Comparison of ENCODE assay signal across 1 cellular context in genomic region chr9:129111762-129112151, GRCh38.
TF ChIP-seq lines count a peak whose summit lies in the region.

No MANE protein-coding gene starts in this region.

TF ChIP-seq in HepG2, 621 proteins besides CTCF, POLR2A, EP300 and RAD21 (continues in another document):
- TF ChIP-seq FOXA3 (CRISPR knock-in tag; IDR thresholded peaks at IDR 0.05) = 0 out of 2 replicates have a peak, but pooled peaks have one; percentile 4
- no peak for TF ChIP-seq ARHGAP35 (CRISPR knock-in tag; IDR thresholded peaks at IDR 0.05; ENCODE audit: borderline replicate concordance)
- peak; percentile 74; the same call in 1 of the 2 replicates for TF ChIP-seq ZNF770 (CRISPR knock-in tag; IDR thresholded peaks at IDR 0.05)
- TF ChIP-seq UBTF (CRISPR knock-in tag; IDR thresholded peaks at IDR 0.05) = peak; percentile 51; the same call in 1 of the 2 replicates
- no peak for TF ChIP-seq SOX6 (IDR thresholded peaks at IDR 0.05)
- TF ChIP-seq SOX6 (CRISPR knock-in tag; IDR thresholded peaks at IDR 0.05) = no peak; the same call in 1 of the 2 replicates
- TF ChIP-seq ZNF275 (CRISPR knock-in tag; IDR thresholded peaks at IDR 0.05; ENCODE audit: borderline replicate concordance) = peak; percentile 73; the same call in 1 of the 2 replicates
- TF ChIP-seq ZNF263 (CRISPR knock-in tag; IDR thresholded peaks at IDR 0.05) = peak; percentile 26; the same call in 1 of the 2 replicates
- 0 out of 2 replicates have a peak, but pooled peaks have one; percentile 46 for TF ChIP-seq EED (CRISPR knock-in tag; IDR thresholded peaks at IDR 0.05)
- TF ChIP-seq ATAD3A (CRISPR knock-in tag; IDR thresholded peaks at IDR 0.05) = no peak
- 0 out of 2 replicates have a peak, but pooled peaks have one; percentile 63 for TF ChIP-seq PCBP1 (IDR thresholded peaks at IDR 0.05; ENCODE audit: borderline replicate concordance, low read depth, low read length)
- TF ChIP-seq PATZ1 (CRISPR knock-in tag; IDR thresholded peaks at IDR 0.05) = peak; percentile 67
- no peak for TF ChIP-seq ZBTB49 (CRISPR knock-in tag; IDR thresholded peaks at IDR 0.05; ENCODE audit: borderline replicate concordance)
- TF ChIP-seq CAMTA2 (CRISPR knock-in tag; IDR thresholded peaks at IDR 0.05; ENCODE audit: borderline replicate concordance) = 0 out of 2 replicates have a peak, but pooled peaks have one; percentile 38
- TF ChIP-seq KMT2B (CRISPR knock-in tag; IDR thresholded peaks at IDR 0.05) = 0 out of 2 replicates have a peak, but pooled peaks have one; percentile 36
- TF ChIP-seq ZNF441 (CRISPR knock-in tag; IDR thresholded peaks at IDR 0.05; ENCODE audit: borderline replicate concordance) = 0 out of 2 replicates have a peak, but pooled peaks have one; percentile 5
- no peak for TF ChIP-seq TERF1 (CRISPR knock-in tag; IDR thresholded peaks at IDR 0.05)
- 0 out of 2 replicates have a peak, but pooled peaks have one; percentile 4 for TF ChIP-seq ATF2 (CRISPR knock-in tag; IDR thresholded peaks at IDR 0.05)
- peak; percentile 42; the same call in 1 of the 2 replicates for TF ChIP-seq KLF15 (CRISPR knock-in tag; IDR thresholded peaks at IDR 0.05; ENCODE audit: borderline replicate concordance)
- TF ChIP-seq SP140L (CRISPR knock-in tag; IDR thresholded peaks at IDR 0.05; ENCODE audit: borderline replicate concordance) = no peak
- TF ChIP-seq ZBTB40 (IDR thresholded peaks at IDR 0.05) = no peak
- 0 out of 2 replicates have a peak, but pooled peaks have one; percentile 8 for TF ChIP-seq ZBTB40 (CRISPR knock-in tag; IDR thresholded peaks at IDR 0.05)
- 0 out of 2 replicates have a peak, but pooled peaks have one; percentile 6 for TF ChIP-seq SMAD3 (CRISPR knock-in tag; IDR thresholded peaks at IDR 0.05)
- TF ChIP-seq ZBTB10 (CRISPR knock-in tag; IDR thresholded peaks at IDR 0.05; ENCODE audit: borderline replicate concordance) = 0 out of 2 replicates have a peak, but pooled peaks have one; percentile 11
- TF ChIP-seq KMT2A (CRISPR knock-in tag; IDR thresholded peaks at IDR 0.05) = 0 out of 2 replicates have a peak, but pooled peaks have one; percentile 21
